Comparison of ENCODE assay signal across 8 cellular contexts in genomic region chr7:26153823-26154783, GRCh38.
A peak's percentile ranks its signal among the peaks of the same experiment; 100 is the strongest.
DNase-seq lines count a peak whose midpoint lies in the region; ATAC-seq and TF ChIP-seq lines count a peak whose summit lies in the region.

No MANE protein-coding gene starts in this region.

- H3K36me3 ChIP-seq in NT2/D1 (ENCODE audit: insufficient read depth, insufficient read length, low read length) = no peaks in the 10 kb centered on the region
- no peaks in the 10 kb centered on the region for H3K36me3 ChIP-seq in brain microvascular endothelial cell (replicated peaks)
- no peaks in the 10 kb centered on the region for H3K36me3 ChIP-seq in mucosa of rectum (ENCODE audit: control insufficient read depth in 2 of 2, insufficient read depth in 2 of 2, low read length in 2 of 2)

- H3K27ac ChIP-seq in brain microvascular endothelial cell (peak overlapping the region; percentile 22), mucosa of rectum (ENCODE audit: low read depth in 2 of 2, low read length in 2 of 2) (peak overlapping the region in 1 of 2 donors; percentile 7)

- H3K27me3 ChIP-seq in NT2/D1 (ENCODE audit: insufficient read depth, insufficient read length) (peaks cover 9% of the 10 kb centered on the region), brain microvascular endothelial cell (replicated peaks) (no peaks in the 10 kb centered on the region), mucosa of rectum (ENCODE audit: control insufficient read depth in 2 of 2, insufficient read depth in 2 of 2, low read length in 2 of 2) (no peaks in the 10 kb centered on the region)

- ATAC-seq in HG02623 (IDR thresholded peaks at IDR 0.05; ENCODE audit: unreplicated experiment) (no peak), GM21423 (IDR thresholded peaks at IDR 0.05; ENCODE audit: unreplicated experiment) (no peak)

- in situ Hi-C loops in brain microvascular endothelial cell (cut with HindIII; ENCODE audit: low pct_ligation_motif_present, low sequenced_read_pairs) = no loop called here

- H3K4me3 ChIP-seq in NT2/D1 (ENCODE audit: insufficient read length, low read depth) = peak overlapping the region; percentile 77
- no peak overlapping the region for H3K4me3 ChIP-seq in brain microvascular endothelial cell (ENCODE audit: low read depth, low read length)
- peak overlapping the region; percentile 71 to 76 for H3K4me3 ChIP-seq in mucosa of rectum (ENCODE audit: low read length in 2 of 2)

- no peak for TF ChIP-seq CTCF in brain microvascular endothelial cell (IDR thresholded peaks at IDR 0.05; ENCODE audit: low read depth, low read length, missing control alignments)

- H3K9me3 ChIP-seq in NT2/D1 (ENCODE audit: insufficient read depth, low read length) = peaks cover 9% of the 10 kb centered on the region; the same call in 1 of the 2 replicates
- H3K9me3 ChIP-seq in mucosa of rectum (ENCODE audit: control insufficient read depth in 2 of 2, low read length in 2 of 2) = no peaks in the 10 kb centered on the region

- DNase-seq in ELR (ENCODE audit: low read depth) (peak; percentile 89), NT2/D1 (ENCODE audit: low read depth, low spot score) (peak; percentile 96), brain microvascular endothelial cell (peak; percentile 52), NCI-H128 (lab: John Stamatoyannopoulos, UW; ENCODE audit: unreplicated experiment) (no peak), NOMO-1 treated with DMSO at 0.1 percent for 48 hours (lab: John Stamatoyannopoulos, UW; ENCODE audit: unreplicated experiment) (no peak)

- H3K4me1 ChIP-seq in NT2/D1 (ENCODE audit: insufficient read depth, insufficient read length) (peaks cover 22% of the 10 kb centered on the region), mucosa of rectum (ENCODE audit: control insufficient read depth in 2 of 2, insufficient read depth in 2 of 2, low read length in 2 of 2) (peaks cover 28 to 38% of the 10 kb centered on the region in 2 donors)

- H3K9ac ChIP-seq in NT2/D1 (ENCODE audit: insufficient read length, low read depth) (peak overlapping the region; percentile 91), mucosa of rectum (ENCODE audit: low read depth in 1 of 2, low read length in 2 of 2) (peak overlapping the region; percentile 3 to 72)

Comparison
In these comparisons a context has a peak if more than half of its experiments do, and no peak if none do; other contexts are left out.
1. DNase-seq: peak in ELR (single experiment), NT2/D1 (single experiment) and brain microvascular endothelial cell (single experiment); none in NCI-H128 (single experiment) and NOMO-1 treated with DMSO at 0.1 percent for 48 hours (single experiment).